In genomic region chr5:137415231-137415681, GRCh38 we compare ENCODE assay signal across 16 cellular contexts.
DNase-seq lines count a peak whose midpoint lies in the region; ATAC-seq and TF ChIP-seq lines count a peak whose summit lies in the region.
"Had no signal": no experiment of that assay in that cellular context is flagged by ENCODE, and none has a peak within 500 bp of the region (broad histone marks: within the 10 kb centered on the region; RNA-seq: fewer than 3 reads in every experiment).

No MANE protein-coding gene starts in this region.

- intact Hi-C loops in ovary (cut with DNase I): no loop called here

- no peaks in the 10 kb centered on the region for H3K27me3 ChIP-seq in skeletal muscle satellite cell (ENCODE audit: control insufficient read depth, insufficient read depth, low read length)
- H3K27me3 ChIP-seq in ovary: no peaks in the 10 kb centered on the region
- H3K27me3 ChIP-seq: tibial artery had no signal

- no peak overlapping the region for H3K27ac ChIP-seq in ovary
- H3K27ac ChIP-seq: skin epidermis, tibial artery had no signal

- H3K9me3 ChIP-seq in skeletal muscle satellite cell (replicated peaks; ENCODE audit: low read length) (no peaks in the 10 kb centered on the region), ovary (no peaks in the 10 kb centered on the region)

- peak overlapping the region; percentile 71 for H3K4me2 ChIP-seq in skeletal muscle satellite cell (ENCODE audit: low read length)

- H3K4me1 ChIP-seq in skeletal muscle satellite cell (ENCODE audit: control insufficient read depth, insufficient read depth, low read length) (peaks cover 21% of the 10 kb centered on the region), ovary (ENCODE audit: insufficient read depth) (no peaks in the 10 kb centered on the region)

- no peak for TF ChIP-seq POLR2A in ovary (IDR thresholded peaks at IDR 0.05)

- peak overlapping the region; percentile 47 for H3K9ac ChIP-seq in skeletal muscle satellite cell (ENCODE audit: low read depth, low read length)

- TF ChIP-seq CTCF in fibroblast of pulmonary artery (IDR thresholded peaks at IDR 0.05; ENCODE audit: low read length, missing control alignments) (no peak), ovary (IDR thresholded peaks at IDR 0.05) (no peak)

- ATAC-seq in HG03521 (IDR thresholded peaks at IDR 0.05; ENCODE audit: unreplicated experiment): no peak
- no peak for ATAC-seq in HG03097 (IDR thresholded peaks at IDR 0.05; ENCODE audit: low FRiP score, unreplicated experiment)
- ATAC-seq: esophagus mucosa, GM12878 had no signal

- H3K36me3 ChIP-seq in skeletal muscle satellite cell (ENCODE audit: insufficient read depth, low read length): no peaks in the 10 kb centered on the region
- H3K36me3 ChIP-seq in ovary: no peaks in the 10 kb centered on the region
- H3K36me3 ChIP-seq: tibial artery had no signal

- TF ChIP-seq EP300 in ovary (IDR thresholded peaks at IDR 0.05): no peak

- WGBS in ovary, 3 donors: 62 to 64% (median 63%) methylated on average over 2 of the region's 2 CpGs

- DNase-seq in H4 (ENCODE audit: low spot score) (peak; percentile 29), T1000 (lab: John Stamatoyannopoulos, UW) (peak; percentile 6), fibroblast of pulmonary artery (ENCODE audit: low read depth) (peak; percentile 70), NCI-H2196 (lab: John Stamatoyannopoulos, UW; ENCODE audit: unreplicated experiment) (no peak), ovary (no peak)
- DNase-seq: activated CD4-positive, alpha-beta T cell treated with anti-CD3 and anti-CD28 coated beads for 1 hour; caudate nucleus; KBM-7; NCI-H2029; tibial artery had no signal

- H3K4me3 ChIP-seq in fibroblast of pulmonary artery (replicated peaks; ENCODE audit: low read depth, low read length): no peak overlapping the region
- peak overlapping the region; percentile 36 for H3K4me3 ChIP-seq in skeletal muscle satellite cell (ENCODE audit: low read length)
- no peak overlapping the region for H3K4me3 ChIP-seq in ovary
- H3K4me3 ChIP-seq: GM12878, skin epidermis, tibial artery had no signal

Comparison
In these comparisons a context has a peak if more than half of its experiments do, and no peak if none do; other contexts are left out.
1. DNase-seq: peak in H4 (single experiment), T1000 (single experiment) and fibroblast of pulmonary artery (single experiment); none in NCI-H2196 (single experiment) and ovary (0 of 5).